ENCODE assay signal across 17 cellular contexts in the genomic region with DNA sequence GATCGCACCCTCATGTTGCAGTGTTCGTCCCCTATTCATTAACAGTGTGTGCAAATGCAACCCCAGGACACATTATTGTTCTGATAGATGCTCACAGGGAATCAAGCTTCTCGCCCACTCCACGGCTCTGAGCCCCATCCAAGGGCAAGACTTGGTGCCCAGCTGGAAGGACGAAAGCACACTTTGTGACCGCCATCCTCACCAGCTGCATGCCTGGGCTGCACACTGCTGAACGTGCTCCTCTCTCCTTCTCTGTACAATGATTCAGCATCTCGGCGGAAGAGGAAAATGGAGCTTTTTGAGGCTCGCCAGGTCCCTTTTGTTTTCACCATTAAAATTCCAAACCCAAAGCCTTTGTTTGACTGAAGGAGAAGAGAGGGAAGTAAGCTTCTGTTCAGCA.
"Had no signal": no experiment of that assay in that cellular context is flagged by ENCODE, and none has a peak within 500 bp of the region (broad histone marks: within the 10 kb centered on the region; RNA-seq: fewer than 3 reads in every experiment).

No MANE protein-coding gene starts in this region.

- H3K9me3 ChIP-seq: adrenal gland, breast epithelium, pancreas, spleen, tibial artery had no signal

- H3K79me2 ChIP-seq: hepatocyte had no signal

- ATAC-seq: activated naive CD4-positive, alpha-beta T cell treated with anti-CD3 and anti-CD28 coated beads, Interleukin-2, amount 50 U/mL, for 72 hours; activated T-cell treated with anti-CD3 and anti-CD28 coated beads, Interleukin-2, amount 50 U/mL, for 4 hours; pancreas had no signal

- DNase-seq: activated CD4-positive, alpha-beta T cell treated with anti-CD3 and anti-CD28 coated beads, Interleukin-2, amount 50 U/mL, for 4 hours; activated CD4-positive, CD25-positive, alpha-beta regulatory T cell treated with anti-CD3 and anti-CD28 coated beads, Interleukin-2, amount 50 U/mL, for 72 hours; activated effector memory CD4-positive, alpha-beta T cell treated with Interleukin-2 at 50 U/mL for 16 hours; activated T-cell treated with anti-CD3 and anti-CD28 coated beads, Interleukin-2, amount 50 U/mL, for 4 hours; effector CD8-positive, alpha-beta T cell; mesenchymal stem cell; naive thymus-derived CD4-positive, alpha-beta T cell; pancreas; spleen; stimulated activated CD4-positive, alpha-beta T cell treated with anti-CD3 and anti-CD28 coated beads, Interleukin-4, amount 100 ng/mL, for 4 hours; stimulated activated naive CD4-positive, alpha-beta T cell; T1000 had no signal

- H3K27me3 Mint-ChIP-seq: naive thymus-derived CD4-positive, alpha-beta T cell had no signal

- H3K27ac ChIP-seq: adrenal gland, breast epithelium, hepatocyte, pancreas, spleen, tibial artery had no signal

- H3K4me2 ChIP-seq: hepatocyte had no signal

- H2AFZ ChIP-seq: hepatocyte had no signal

- H3K4me1 ChIP-seq: adrenal gland, breast epithelium, pancreas, spleen, tibial artery had no signal

- H3K4me3 ChIP-seq: adrenal gland, breast epithelium, hepatocyte, pancreas, spleen, tibial artery had no signal

- H3K27me3 ChIP-seq: adrenal gland, breast epithelium, pancreas, tibial artery had no signal

- H3K36me3 ChIP-seq: breast epithelium, pancreas had no signal

- H3K9me3 Mint-ChIP-seq: activated naive CD4-positive, alpha-beta T cell treated with anti-CD3 and anti-CD28 coated beads, Interleukin-2, amount 50 U/mL, for 72 hours; activated T-cell treated with anti-CD3 and anti-CD28 coated beads, Interleukin-2, amount 50 U/mL, for 4 hours; naive thymus-derived CD4-positive, alpha-beta T cell had no signal

- H3K4me3 Mint-ChIP-seq: activated T-cell treated with anti-CD3 and anti-CD28 coated beads, Interleukin-2, amount 50 U/mL, for 4 hours; naive thymus-derived CD4-positive, alpha-beta T cell had no signal
